In genomic region chr12:76310110-76310509, GRCh38 we compare ENCODE assay signal across 19 cellular contexts. TPM values are rescaled to one million over a fixed set of nuclear protein-coding genes. Genes with fewer than 3 reads are reported as not detected.
DNase-seq lines count a peak whose midpoint lies in the region; ATAC-seq and TF ChIP-seq lines count a peak whose summit lies in the region.
"Had no signal": no experiment of that assay in that cellular context is flagged by ENCODE, and none has a peak within 500 bp of the region (broad histone marks: within the 10 kb centered on the region; RNA-seq: fewer than 3 reads in every experiment).

No MANE protein-coding gene starts in this region.

- H3K79me1 ChIP-seq in mesendoderm (ENCODE audit: low read length) = no peaks in the 10 kb centered on the region

- no peak overlapping the region for H3K9ac ChIP-seq in mesendoderm (ENCODE audit: low read length)

- TF ChIP-seq POLR2A in GM18505 (IDR thresholded peaks at IDR 0.05; ENCODE audit: borderline replicate concordance, extremely low read depth, insufficient read depth, insufficient read length) = no peak

- no peak overlapping the region for H3K4ac ChIP-seq in mesendoderm (ENCODE audit: low read depth, low read length)

- H3K36me3 ChIP-seq in mesendoderm (ENCODE audit: control insufficient read depth, insufficient read depth, low read length) = no peaks in the 10 kb centered on the region
- H3K36me3 ChIP-seq in heart right ventricle = no peaks in the 10 kb centered on the region

- H3K18ac ChIP-seq in mesendoderm (ENCODE audit: low read length) = no peak overlapping the region

- H3K27me3 ChIP-seq in mesendoderm (ENCODE audit: insufficient read depth, low read length, poor library complexity) (no peaks in the 10 kb centered on the region), heart right ventricle (peaks cover 0 to 13% (median 0%) of the 10 kb centered on the region in 7 donors)

- no peak overlapping the region for H4K8ac ChIP-seq in mesendoderm (ENCODE audit: low read depth, low read length)

- no peak for TF ChIP-seq CTCF in heart right ventricle (IDR thresholded peaks at IDR 0.05)

- H3K9me3 ChIP-seq in heart right ventricle = no peaks in the 10 kb centered on the region

- peaks cover 3% of the 10 kb centered on the region for H3K4me1 ChIP-seq in mesendoderm (ENCODE audit: control insufficient read depth, low read depth, low read length)
- H3K4me1 ChIP-seq in heart right ventricle = no peaks in the 10 kb centered on the region

- H2BK5ac ChIP-seq in mesendoderm (ENCODE audit: low read length) = no peak overlapping the region

- DNase-seq in AG20443 (ENCODE audit: low spot score) (peak; percentile 37), LoVo (ENCODE audit: low spot score) (peak; percentile 46), astrocyte of the hippocampus (ENCODE audit: low read depth, low spot score) (peak; percentile 46), iris pigment epithelial cell (ENCODE audit: low read depth) (peak; percentile 63), mesendoderm (no peak), heart right ventricle (no peak)
- DNase-seq: activated CD4-positive, alpha-beta T cell treated with anti-CD3 and anti-CD28 coated beads, Interleukin-2, amount 50 U/mL, for 48 hours; activated naive CD8-positive, alpha-beta T cell treated with anti-CD3 and anti-CD28 coated beads, Interleukin-2, amount 10 ng/mL, durations not matched to agents 7 days and 5 days; activated T-cell treated with anti-CD3 and anti-CD28 coated beads, Interleukin-2, amount 50 U/mL, for 4 hours; COR-L47; GF-D8; glutamatergic neuron; GOT3; NCI-H2081 treated with DMSO at 0.1 percent for 48 hours; NCI-H526; retina had no signal

- intact Hi-C loops in heart right ventricle (cut with DNase I) = no loop called here

- H3K4me3 ChIP-seq in mesendoderm (ENCODE audit: low read length) (no peak overlapping the region), heart right ventricle (no peak overlapping the region)

- no peak overlapping the region for H3K23ac ChIP-seq in mesendoderm (ENCODE audit: low read length)

- no peak overlapping the region for H3K4me2 ChIP-seq in mesendoderm (ENCODE audit: low read length)

- ATAC-seq in GM18505 (IDR thresholded peaks at IDR 0.05; ENCODE audit: unreplicated experiment) (no peak), heart right ventricle (no peak), GM19395 (IDR thresholded peaks at IDR 0.05; ENCODE audit: unreplicated experiment) (no peak)
- ATAC-seq: activated T-cell treated with anti-CD3 and anti-CD28 coated beads, Interleukin-2, amount 50 U/mL, for 4 hours; HepG2 had no signal

- H2BK120ac ChIP-seq in mesendoderm (ENCODE audit: low read depth, low read length) = no peak overlapping the region

- no peaks in the 10 kb centered on the region for H3K79me2 ChIP-seq in mesendoderm (ENCODE audit: control insufficient read depth, insufficient read depth, low read length)

- H3K56ac ChIP-seq in mesendoderm (ENCODE audit: low read length) = no peak overlapping the region

- H4K5ac ChIP-seq in mesendoderm (ENCODE audit: low read length) = no peak overlapping the region

- no peak overlapping the region for H2BK15ac ChIP-seq in mesendoderm (replicated peaks; ENCODE audit: low read depth)

- H3K27ac ChIP-seq in mesendoderm (ENCODE audit: low read depth, low read length) (no peak overlapping the region), heart right ventricle (no peak overlapping the region)

- H2AK5ac ChIP-seq in mesendoderm (ENCODE audit: low read length) = no peak overlapping the region

RNA-seq across cellular contexts. Expression of gene BBS10, which starts 38.1 kb away (rescaled TPM):
- 4.1 TPM for polyA plus RNA-seq in mesendoderm (2013, experiment 1 of 2)
- 4.1 TPM for polyA plus RNA-seq in mesendoderm (2013, experiment 2 of 2)
- 10 to 100 TPM in 3 of 10 donors, 1 to 10 TPM in 7; 5.6 to 11.0 (median 9.0) TPM for total RNA-seq in heart right ventricle
- polyA plus RNA-seq in heart right ventricle = 1 to 10 TPM; 3.7 to 5.1 TPM

Comparison
In these comparisons a context has a peak if more than half of its experiments do, and no peak if none do; other contexts are left out.
1. DNase-seq: peak in AG20443 (single experiment), LoVo (single experiment), astrocyte of the hippocampus (single experiment) and iris pigment epithelial cell (single experiment); none in mesendoderm (single experiment) and heart right ventricle (0 of 2).